Comparison of ENCODE assay signal across 1 cellular context in the genomic region with DNA sequence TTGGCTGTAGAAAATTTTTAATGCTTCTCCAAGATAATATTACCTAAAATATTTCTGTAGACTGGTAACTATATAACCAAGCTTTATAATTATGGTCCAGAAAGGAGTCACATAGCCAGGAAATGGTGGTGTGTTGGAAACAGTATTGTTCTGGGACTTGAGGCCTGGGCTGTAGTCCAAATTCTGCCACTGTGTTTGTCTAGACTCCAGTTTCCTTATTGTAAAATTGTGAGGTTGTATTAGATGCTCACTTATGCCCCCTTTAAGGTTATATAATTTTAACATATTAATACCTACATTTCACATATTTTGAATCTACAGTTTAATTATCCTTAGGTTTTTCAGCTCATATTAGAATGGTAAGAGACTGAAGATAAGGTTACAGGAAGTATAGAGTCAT.
TF ChIP-seq lines count a peak whose summit lies in the region.

No MANE protein-coding gene starts in this region.

TF ChIP-seq in K562, 482 proteins besides CTCF, POLR2A, EP300 and RAD21 (continued from another document):
- TF ChIP-seq, protein P1, sequence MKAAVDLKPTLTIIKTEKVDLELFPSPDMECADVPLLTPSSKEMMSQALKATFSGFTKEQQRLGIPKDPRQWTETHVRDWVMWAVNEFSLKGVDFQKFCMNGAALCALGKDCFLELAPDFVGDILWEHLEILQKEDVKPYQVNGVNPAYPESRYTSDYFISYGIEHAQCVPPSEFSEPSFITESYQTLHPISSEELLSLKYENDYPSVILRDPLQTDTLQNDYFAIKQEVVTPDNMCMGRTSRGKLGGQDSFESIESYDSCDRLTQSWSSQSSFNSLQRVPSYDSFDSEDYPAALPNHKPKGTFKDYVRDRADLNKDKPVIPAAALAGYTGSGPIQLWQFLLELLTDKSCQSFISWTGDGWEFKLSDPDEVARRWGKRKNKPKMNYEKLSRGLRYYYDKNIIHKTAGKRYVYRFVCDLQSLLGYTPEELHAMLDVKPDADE (conservative IDR thresholded peaks at IDR 0.05; ENCODE audit: control insufficient read depth, low read depth, low read length): no peak
